In genomic region chr2:111120253-111121027, GRCh38 we compare ENCODE assay signal across 8 cellular contexts. TPM values are rescaled to one million over a fixed set of nuclear protein-coding genes. Genes with fewer than 3 reads are reported as not detected.
DNase-seq lines count a peak whose midpoint lies in the region; ATAC-seq and TF ChIP-seq lines count a peak whose summit lies in the region.

BCL2L11 (plus strand) TSS chr2:111120914; CDS start chr2:111123746, 2,832 bp downstream.

- peaks cover 46% of the 10 kb centered on the region for H3K27me3 ChIP-seq in OCI-LY3 (ENCODE audit: low read depth, low read length)

- peaks cover 16% of the 10 kb centered on the region for H3K36me3 ChIP-seq in OCI-LY3 (replicated peaks; ENCODE audit: low read depth, low read length)

- H3K4me3 ChIP-seq in OCI-LY3 (ENCODE audit: low read length) (peak within 1 kb of the TSS; percentile 85), epithelial cell of esophagus (ENCODE audit: low read length) (peak within 1 kb of the TSS; percentile 77)

- ATAC-seq in GM21515 (IDR thresholded peaks at IDR 0.05; ENCODE audit: unreplicated experiment), result peak; percentile 58

- peaks cover 11% of the 10 kb centered on the region; the same call in 1 of the 2 replicates for H3K9me3 ChIP-seq in OCI-LY3 (ENCODE audit: insufficient read depth, low read length)

- H3K79me2 ChIP-seq in OCI-LY3 (ENCODE audit: low read length), result peaks cover 34% of the 10 kb centered on the region

- DNase-seq in DMS 273 (lab: John Stamatoyannopoulos, UW; ENCODE audit: unreplicated experiment) (peak; percentile 97), HuH-7.5 (ENCODE audit: low spot score) (peak; percentile 91), epithelial cell of esophagus (ENCODE audit: low read depth) (peak; percentile 97), mucosa of gallbladder (ENCODE audit: low spot score) (peak; percentile 94)
- peak; percentile 92 for DNase-seq in activated CD8-positive, alpha-beta memory T cell treated with anti-CD3 and anti-CD28 coated beads, Interleukin-2, amount 50 U/mL, for 4 hours
- DNase-seq in stimulated activated CD8-positive, alpha-beta memory T cell treated with anti-CD3 and anti-CD28 coated beads, Interleukin-4, amount 100 ng/mL, for 24 hours (ENCODE audit: low read depth), result peak; percentile 86

- peak within 1 kb of the TSS; percentile 96 for H3K4me2 ChIP-seq in OCI-LY3 (ENCODE audit: low read length)

- peak within 1 kb of the TSS; percentile 67 for H3K9ac ChIP-seq in OCI-LY3 (ENCODE audit: low read length)

- peak within 1 kb of the TSS; percentile 60; the same call in 1 of the 2 replicates for H2AFZ ChIP-seq in OCI-LY3 (ENCODE audit: low read depth, low read length)

- H4K20me1 ChIP-seq in OCI-LY3 (ENCODE audit: insufficient read depth, low read length), result peaks cover 40% of the 10 kb centered on the region

- H3K4me1 ChIP-seq in OCI-LY3 (ENCODE audit: low read length), result peaks cover 35% of the 10 kb centered on the region

- H3K27ac ChIP-seq in OCI-LY3 (ENCODE audit: low read length), result peak within 1 kb of the TSS; percentile 61

- TF ChIP-seq CTCF in OCI-LY3 (IDR thresholded peaks at IDR 0.05; ENCODE audit: low read depth, low read length) (peak; percentile 36; the same call in 1 of the 2 replicates), epithelial cell of esophagus (IDR thresholded peaks at IDR 0.05; ENCODE audit: insufficient read depth, low read depth, low read length, missing control alignments) (no peak)

RNA-seq across cellular contexts. Expression of gene BCL2L11, which starts in this region (rescaled TPM):
- total RNA-seq in mucosa of gallbladder, result 19.1 TPM

Comparison
In these comparisons a context has a peak if more than half of its experiments do, and no peak if none do; other contexts are left out.
1. Peak in every context shown above with its lines: DNase-seq, ATAC-seq, H3K4me3 ChIP-seq and H3K27ac ChIP-seq.